ENCODE assay signal across 1 cellular context in genomic region chr6:22829070-22829469, GRCh38.
TF ChIP-seq lines count a peak whose summit lies in the region.

No MANE protein-coding gene starts in this region.

TF ChIP-seq in IMR-90, 13 proteins besides CTCF, POLR2A, EP300 and RAD21 (continued from another document):
- TF ChIP-seq NFE2L2 (IDR thresholded peaks at IDR 0.05; ENCODE audit: low read depth, low read length) (no peak), MXI1 (IDR thresholded peaks at IDR 0.05; ENCODE audit: borderline replicate concordance, low read depth, low read length) (no peak), CEBPB (IDR thresholded peaks at IDR 0.05; ENCODE audit: low read depth, low read length) (no peak), USF2 (IDR thresholded peaks at IDR 0.05; ENCODE audit: low read depth, low read length) (no peak), MAZ (IDR thresholded peaks at IDR 0.05; ENCODE audit: borderline replicate concordance, low read depth, low read length) (no peak), RCOR1 (IDR thresholded peaks at IDR 0.05; ENCODE audit: insufficient replicate concordance, low read length) (no peak), BHLHE40 (IDR thresholded peaks at IDR 0.05; ENCODE audit: low read depth, low read length) (no peak)
